Comparison of ENCODE assay signal across 25 cellular contexts in the genomic region with DNA sequence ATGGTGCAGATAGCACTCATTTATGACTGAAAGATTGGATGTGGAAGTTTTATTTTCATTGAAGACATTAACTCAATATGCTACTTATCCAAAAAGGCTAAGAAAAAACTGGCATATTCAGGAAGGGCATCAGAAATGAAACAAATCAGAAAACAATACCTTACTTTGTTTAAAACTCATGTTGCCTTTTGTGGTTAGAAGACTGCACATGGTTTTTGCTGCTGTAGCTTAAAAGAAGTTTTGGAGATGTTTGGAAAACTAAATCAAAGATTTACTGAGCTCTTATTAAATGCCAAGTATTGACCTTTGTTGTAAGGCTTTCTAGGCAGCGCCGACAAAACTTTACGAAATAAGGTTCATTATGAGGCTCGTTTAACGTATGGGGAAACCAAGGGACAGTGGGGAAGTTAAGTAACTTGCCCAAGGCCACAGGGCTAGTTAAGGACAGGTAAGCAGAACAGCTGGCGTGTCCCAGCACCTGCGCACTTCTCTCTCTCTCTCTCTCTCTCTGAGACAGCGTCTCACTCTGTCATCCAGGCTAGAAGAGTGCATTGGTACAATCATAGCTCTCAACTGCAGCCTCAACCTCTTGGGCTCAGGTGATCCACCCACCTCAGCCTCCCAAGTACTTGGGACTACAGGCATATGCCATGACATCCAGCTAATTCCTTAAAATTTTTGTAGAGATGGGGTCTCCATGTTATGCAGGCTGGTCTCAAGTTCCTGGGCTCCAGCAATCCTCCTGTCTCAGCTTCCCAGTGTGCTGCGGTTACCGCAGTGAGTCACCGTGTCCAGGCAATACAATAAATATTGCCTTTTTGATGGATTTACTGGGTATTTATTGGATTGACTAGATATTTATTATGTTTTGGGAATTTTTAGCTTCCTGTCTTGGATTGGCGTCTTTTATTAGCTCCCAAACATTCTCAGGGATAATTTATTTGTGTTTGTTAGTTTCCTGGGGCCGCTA. TPM values are rescaled to one million over a fixed set of nuclear protein-coding genes. Genes with fewer than 3 reads are reported as not detected.
DNase-seq lines count a peak whose midpoint lies in the region; ATAC-seq, FAIRE-seq and TF ChIP-seq lines count a peak whose summit lies in the region.
"Had no signal": no experiment of that assay in that cellular context is flagged by ENCODE, and none has a peak within 500 bp of the region (broad histone marks: within the 10 kb centered on the region; RNA-seq: fewer than 3 reads in every experiment).

No MANE protein-coding gene starts in this region.

- no peak for TF ChIP-seq EP300 in GM12878 (IDR thresholded peaks at IDR 0.05; ENCODE audit: borderline replicate concordance in 1 of 2, control insufficient read depth in 1 of 2, low read depth in 2 of 2, low read length in 2 of 2)

- POLR2A ChIA-PET in GM12878 (lab: Charles Lee) = interaction anchor here (0.6 kb wide), 1 partner anchor 71 kb away, joined by 4 read pairs; no protein-coding TSS in a partner anchor

- H3K27ac ChIP-seq in GM12878 (ENCODE audit: control insufficient read depth, insufficient read depth) = no peak overlapping the region
- H3K27ac ChIP-seq in aorta (ENCODE audit: low read depth in 1 of 2, low read length in 2 of 2) = no peak overlapping the region
- no peak overlapping the region for H3K27ac ChIP-seq in heart left ventricle
- H3K27ac ChIP-seq: BLaER1, HL-60, SJSA1 had no signal

- H3K36me3 ChIP-seq in GM12878 (ENCODE audit: control insufficient read depth in 2 of 2, insufficient read depth in 2 of 2, low read length in 1 of 2) (peaks cover 0 to 7% of the 10 kb centered on the region in 2 experiments; a peak in 2 of 4 replicates), aorta (ENCODE audit: control insufficient read depth in 1 of 2, insufficient read depth in 2 of 2, low read length in 1 of 2) (peaks cover 0 to 4% of the 10 kb centered on the region in 2 donors), heart left ventricle (no peaks in the 10 kb centered on the region)
- H3K36me3 ChIP-seq: HAP-1, SJSA1 had no signal

- 0 out of 2 replicates have a peak, but pooled peaks have one; percentile 34 for TF ChIP-seq POLR2A in GM12878 (IDR thresholded peaks at IDR 0.05; ENCODE audit: low read depth, low read length)
- no peak for TF ChIP-seq POLR2A in heart left ventricle (IDR thresholded peaks at IDR 0.05)
- TF ChIP-seq POLR2A in lower leg skin (IDR thresholded peaks at IDR 0.05) = no peak

- H3K27me3 ChIP-seq in GM12878 (replicated peaks in 1 of 2; ENCODE audit: control insufficient read depth in 2 of 2, insufficient read depth in 2 of 2, low read length in 1 of 2) = no peaks in the 10 kb centered on the region
- no peaks in the 10 kb centered on the region for H3K27me3 ChIP-seq in aorta (ENCODE audit: control insufficient read depth in 1 of 2, insufficient read depth in 2 of 2, low read length in 1 of 2)
- no peaks in the 10 kb centered on the region for H3K27me3 ChIP-seq in heart left ventricle
- H3K27me3 ChIP-seq: BLaER1, SJSA1 had no signal

- H3K79me2 ChIP-seq in GM12878 (ENCODE audit: control insufficient read depth, insufficient read depth, low read length) = no peaks in the 10 kb centered on the region

- TF ChIP-seq CTCF in GM12878 (IDR thresholded peaks at IDR 0.05 in 2 of 3, conservative IDR thresholded peaks at IDR 0.05 in 1 of 3; ENCODE audit: control insufficient read depth in 2 of 3, extremely low read depth in 1 of 3, insufficient read depth in 1 of 3, low read depth in 3 of 3, low read length in 3 of 3) (no peak), heart left ventricle (IDR thresholded peaks at IDR 0.05) (no peak), lower leg skin (IDR thresholded peaks at IDR 0.05) (no peak)

- H3K4me2 ChIP-seq in GM12878 (ENCODE audit: control insufficient read depth, insufficient read depth) = no peak overlapping the region
- H3K4me2 ChIP-seq: BLaER1 had no signal

- CTCF ChIA-PET in GM12878 (lab: Yijun Ruan, JAX) = interaction anchor here (1.2 kb wide), 1 partner anchor 14 kb away, joined by 3 read pairs; no protein-coding TSS in a partner anchor

- SMC1A ChIA-PET in GM12878 (lab: Charles Lee; ENCODE audit: uncharacterized antibody, unreplicated experiment) = interaction anchor here (0.7 to 1.7 kb wide), 4 partner anchors 9 to 98 kb away, joined by 3 to 6 read pairs (median 4); no protein-coding TSS in a partner anchor

- no peak overlapping the region for H2AFZ ChIP-seq in GM12878 (ENCODE audit: control insufficient read depth, low read depth, low read length)

- H4K20me1 ChIP-seq in GM12878 (ENCODE audit: control insufficient read depth, insufficient read depth) = no peaks in the 10 kb centered on the region
- H4K20me1 ChIP-seq: BLaER1 had no signal

- WGBS in GM12878 (ENCODE audit: insufficient coverage, insufficient replicate concordance, low lambda C conversion rate, missing lambda C conversion rate) = over 99% methylated on average over 13 of the region's 13 CpGs
- WGBS in aorta, 2 donors = 97 to 98% methylated on average over 13 of the region's 13 CpGs
- 96 to 98% (median 96%) methylated on average over 13 of the region's 13 CpGs for WGBS in heart left ventricle, 4 donors
- WGBS in lower leg skin, 2 donors = 84 to 88% methylated on average over 13 of the region's 13 CpGs

- FAIRE-seq in GM19239 (lab: Jason Lieb, UNC) = peak; percentile 28
- no peak for FAIRE-seq in GM12878 (lab: Jason Lieb, UNC)
- FAIRE-seq: GM12892, GM18507, RCC 7860 had no signal

- H3K4me3 ChIP-seq in GM12878 = no peak overlapping the region
- no peak overlapping the region for H3K4me3 ChIP-seq in aorta (ENCODE audit: low read length in 2 of 2)
- H3K4me3 ChIP-seq in heart left ventricle = no peak overlapping the region
- H3K4me3 ChIP-seq in lower leg skin (ENCODE audit: low read depth, poor library complexity, severe bottlenecking) = no peak overlapping the region
- H3K4me3 ChIP-seq: BLaER1, HAP-1, SJSA1 had no signal

- intact Hi-C loops in GM12878 (cut with micrococcal nuclease; ENCODE audit: unreplicated experiment) (no loop called here), aorta (cut with DNase I) (no loop called here), heart left ventricle (cut with DNase I) (loop anchor here in 1 of 10 donors (5.0 kb wide), 1 partner anchor 32 kb away; no protein-coding TSS in a partner anchor), lower leg skin (cut with DNase I; ENCODE audit: low total_unique reads) (no loop called here)

- ATAC-seq in GM12878 (no peak), aorta (ENCODE audit: low FRiP score) (peak; percentile 26), heart left ventricle (no peak)
- ATAC-seq: Right ventricle myocardium inferior had no signal

- DNase-seq in GM19239 (ENCODE audit: insufficient read length, low spot score) = no peak
- no peak for DNase-seq in GM12878 (ENCODE audit: low read depth, low spot score)
- peak; percentile 17 for DNase-seq in iris pigment epithelial cell (ENCODE audit: low read depth)
- no peak for DNase-seq in aorta
- no peak for DNase-seq in heart left ventricle
- no peak for DNase-seq in NCI-H2227 treated with DMSO at 0.1 percent for 48 hours (lab: John Stamatoyannopoulos, UW)
- DNase-seq in lower leg skin (ENCODE audit: low spot score in 2 of 2) = no peak
- DNase-seq: ACHN; Caco-2; CD4-positive, alpha-beta T cell; DMS 273 treated with DMSO at 0.1 percent for 48 hours; DND-41; NCI-H1694; NCI-H2081; NCI-H2171 treated with DMSO at 0.1 percent for 48 hours; NCI-H446; NCI-H526 had no signal

- in situ Hi-C loops in GM12878 (cut with MboI) = no loop called here

- H3K4me1 ChIP-seq in GM12878 (ENCODE audit: control insufficient read depth, insufficient read depth, low read length) (no peaks in the 10 kb centered on the region), aorta (ENCODE audit: control insufficient read depth in 1 of 2, insufficient read depth in 2 of 2, low read length in 2 of 2) (no peaks in the 10 kb centered on the region), heart left ventricle (peaks cover 0 to 8% (median 0%) of the 10 kb centered on the region in 12 donors)
- H3K4me1 ChIP-seq: SJSA1 had no signal

- H3K9me3 ChIP-seq in GM12878 (replicated peaks; ENCODE audit: control insufficient read depth, insufficient read depth, low read length) = no peaks in the 10 kb centered on the region; the same call in 1 of the 3 replicates
- no peaks in the 10 kb centered on the region for H3K9me3 ChIP-seq in aorta (ENCODE audit: control insufficient read depth, low read length)
- peaks cover 0 to 14% (median 0%) of the 10 kb centered on the region in 12 donors for H3K9me3 ChIP-seq in heart left ventricle
- H3K9me3 ChIP-seq: Caco-2, SJSA1 had no signal

- TF ChIP-seq RAD21 in GM12878 (IDR thresholded peaks at IDR 0.05; ENCODE audit: insufficient read depth, low read depth, low read length) = no peak

- no peak overlapping the region for H3K9ac ChIP-seq in GM12878 (ENCODE audit: control insufficient read depth, insufficient read depth, low read length)
- H3K9ac ChIP-seq: BLaER1 had no signal

- RAD21 ChIA-PET in GM12878 (lab: Charles Lee; ENCODE audit: unreplicated experiment) = interaction anchor here (1.2 kb wide), 1 partner anchor 73 kb away, joined by 3 read pairs; no protein-coding TSS in a partner anchor

- BruUV-seq in GM12878 (replicated peaks; lab: Mats Ljungman, UMichigan) = no TSS peak

RNA-seq across cellular contexts. Expression of gene LRP2BP, which starts 16.1 kb away (rescaled TPM):
- total RNA-seq in GM12878 (2013; cell fraction: nucleolus; rRNA removed) = 17.9 and 22.6 TPM in 2 replicates
- total RNA-seq in GM12878 (2014; rRNA removed) (0.82 and 0.85 TPM in 2 replicates), GM12878 (2014; rRNA removed; fragmentation: Illumina TruSeq; extraction: Trizol) (0.55 and 0.81 TPM in 2 replicates), GM12878 (2021) (0.48 and 0.62 TPM in 2 replicates), aorta (1 to 10 TPM; 1.8 to 2.8 TPM), heart left ventricle (1 to 10 TPM in 8 of 9 donors, under 1 TPM in 1; 0.80 to 3.5 (median 1.3) TPM), lower leg skin (1 to 10 TPM in 2 of 4 donors, under 1 TPM in 2; 0.55 to 1.5 (median 1.2) TPM)
- polyA plus RNA-seq in GM12878 (2011; ENCODE audit: low read depth) = 5.1 TPM
- polyA plus RNA-seq in GM12878 (2011; rRNA removed) (1.2 and 2.3 TPM in 2 replicates), GM12878 (2014; fragmentation: Illumina TruSeq; extraction: Trizol) (0.16 and 0.29 TPM in 2 replicates), GM12878 (2014; fragmentation: Nextera tagmentation; extraction: Ambion mirVana) (1 to 10 TPM; 1.5 to 2.3 TPM), GM12878 (2014; rRNA removed) (0.27 and 0.39 TPM in 2 replicates), GM12878 (2016; fragmentation: Nextera tagmentation; extraction: Ambion mirVana) (1 to 10 TPM; 4.5 to 5.2 TPM), aorta (1 to 10 TPM; 1.1 to 3.4 TPM), heart left ventricle (1 to 10 TPM in 1 of 2 donors, under 1 TPM in 1; 0.62 to 1.2 TPM)
- polyA plus RNA-seq in GM12878 (2011; cell fraction: cytosol; rRNA removed) = 0.13 and 0.24 TPM in 2 replicates
- polyA plus RNA-seq in GM12878 (2011; cell fraction: nucleus; rRNA removed) = 3.6 and 4.5 TPM in 2 replicates
- polyA plus RNA-seq in GM12878 (2012) = 4.5 and 6.1 TPM in 2 replicates
- 1.1 and 2.4 TPM in 2 replicates for polyA minus RNA-seq in GM12878 (2011; rRNA and poly(A)+ RNA removed)
- polyA minus RNA-seq in GM12878 (2011; cell fraction: cytosol; rRNA and poly(A)+ RNA removed) = 0.67 and 0.94 TPM in 2 replicates
- polyA minus RNA-seq in GM12878 (2011; cell fraction: nucleus; rRNA and poly(A)+ RNA removed) = 3.3 and 3.4 TPM in 2 replicates

RNA-seq across cellular contexts. Expression of gene ANKRD37, which starts 17.0 kb away (rescaled TPM):
- 92.7 and 109 TPM in 2 replicates for total RNA-seq in GM12878 (2013; cell fraction: nucleolus; rRNA removed)
- total RNA-seq in GM12878 (2014; rRNA removed) (21.0 and 26.8 TPM in 2 replicates), GM12878 (2014; rRNA removed; fragmentation: Illumina TruSeq; extraction: Trizol) (11.4 and 13.4 TPM in 2 replicates), GM12878 (2021) (18.6 and 19.9 TPM in 2 replicates), aorta (10 to 100 TPM; 22.2 to 38.6 TPM), heart left ventricle (10 to 100 TPM in 7 of 9 donors, 1 to 10 TPM in 2; 8.4 to 21.3 (median 12.2) TPM), lower leg skin (10 to 100 TPM; 16.1 to 30.8 (median 22.1) TPM)
- 201 TPM for polyA plus RNA-seq in GM12878 (2011; ENCODE audit: low read depth)
- polyA plus RNA-seq in GM12878 (2011; rRNA removed) (67.9 and 80.1 TPM in 2 replicates), GM12878 (2014; fragmentation: Illumina TruSeq; extraction: Trizol) (9.9 and 10.6 TPM in 2 replicates), GM12878 (2014; fragmentation: Nextera tagmentation; extraction: Ambion mirVana) (10 to 100 TPM; 24.1 to 24.2 TPM), GM12878 (2014; rRNA removed) (23.5 and 32.2 TPM in 2 replicates), GM12878 (2016; fragmentation: Nextera tagmentation; extraction: Ambion mirVana) (10 to 100 TPM; 52.1 to 57.3 TPM), aorta (10 to 100 TPM; 18.9 to 40.5 TPM), heart left ventricle (10 to 100 TPM; 11.8 to 30.6 TPM)
- polyA plus RNA-seq in GM12878 (2011; cell fraction: cytosol; rRNA removed) = 46.2 and 65.1 TPM in 2 replicates
- 48.1 and 72.6 TPM in 2 replicates for polyA plus RNA-seq in GM12878 (2011; cell fraction: nucleus; rRNA removed)
- 80.2 and 194 TPM in 2 replicates for polyA plus RNA-seq in GM12878 (2012)
- 28.2 and 31.1 TPM in 2 replicates for polyA minus RNA-seq in GM12878 (2011; rRNA and poly(A)+ RNA removed)
- polyA minus RNA-seq in GM12878 (2011; cell fraction: cytosol; rRNA and poly(A)+ RNA removed) = 20.3 and 21.3 TPM in 2 replicates
- polyA minus RNA-seq in GM12878 (2011; cell fraction: nucleus; rRNA and poly(A)+ RNA removed) = 57.9 and 60.2 TPM in 2 replicates

RNA-seq across cellular contexts. Expression of gene UFSP2, which starts 46.2 kb away (rescaled TPM):
- total RNA-seq in GM12878 (2013; cell fraction: nucleolus; rRNA removed) = 28.4 and 32.5 TPM in 2 replicates
- total RNA-seq in GM12878 (2014; rRNA removed) (31.6 and 35.9 TPM in 2 replicates), GM12878 (2014; rRNA removed; fragmentation: Illumina TruSeq; extraction: Trizol) (34.5 and 37.4 TPM in 2 replicates), GM12878 (2021) (23.3 and 25.4 TPM in 2 replicates), aorta (10 to 100 TPM; 29.5 to 36.1 TPM), heart left ventricle (10 to 100 TPM; 25.2 to 52.4 (median 35.1) TPM), lower leg skin (10 to 100 TPM; 24.6 to 53.5 (median 32.4) TPM)
- 13.8 TPM for polyA plus RNA-seq in GM12878 (2011; ENCODE audit: low read depth)
- polyA plus RNA-seq in GM12878 (2011; rRNA removed) (53.1 and 91.4 TPM in 2 replicates), GM12878 (2014; fragmentation: Illumina TruSeq; extraction: Trizol) (34.2 and 54.4 TPM in 2 replicates), GM12878 (2014; fragmentation: Nextera tagmentation; extraction: Ambion mirVana) (10 to 100 TPM; 40.9 to 42.5 TPM), GM12878 (2014; rRNA removed) (26.4 and 30.8 TPM in 2 replicates), GM12878 (2016; fragmentation: Nextera tagmentation; extraction: Ambion mirVana) (10 to 100 TPM; 49.0 to 51.5 TPM), aorta (10 to 100 TPM; 41.3 to 46.5 TPM), heart left ventricle (10 to 100 TPM; 17.7 to 35.0 TPM)
- 23.8 and 27.8 TPM in 2 replicates for polyA plus RNA-seq in GM12878 (2011; cell fraction: cytosol; rRNA removed)
- 17.0 and 17.5 TPM in 2 replicates for polyA plus RNA-seq in GM12878 (2011; cell fraction: nucleus; rRNA removed)
- polyA plus RNA-seq in GM12878 (2012) = 19.6 and 26.0 TPM in 2 replicates
- polyA minus RNA-seq in GM12878 (2011; rRNA and poly(A)+ RNA removed) = 34.9 and 47.2 TPM in 2 replicates
- polyA minus RNA-seq in GM12878 (2011; cell fraction: cytosol; rRNA and poly(A)+ RNA removed) = 13.0 and 16.0 TPM in 2 replicates
- 11.2 and 12.8 TPM in 2 replicates for polyA minus RNA-seq in GM12878 (2011; cell fraction: nucleus; rRNA and poly(A)+ RNA removed)
